1 cellular context compared by ENCODE assay signal in genomic region chr16:57145046-57145963, GRCh38.
A peak's percentile ranks its signal among the peaks of the same experiment; 100 is the strongest.
TF ChIP-seq lines count a peak whose summit lies in the region.

No MANE protein-coding gene starts in this region.

TF ChIP-seq in K562, 482 proteins besides CTCF, POLR2A, EP300 and RAD21 (continued from another document and continues in another):
- no peak for TF ChIP-seq ZNF518B (CRISPR knock-in tag; IDR thresholded peaks at IDR 0.05)
- TF ChIP-seq MTA2 (IDR thresholded peaks at IDR 0.05; ENCODE audit: low read depth) = no peak
- TF ChIP-seq ARID1B (IDR thresholded peaks at IDR 0.05) = peak; percentile 18; the same call in 1 of the 2 replicates
- no peak for TF ChIP-seq ZBTB26 (CRISPR knock-in tag; IDR thresholded peaks at IDR 0.05)
- TF ChIP-seq ZNF263 (CRISPR knock-in tag; IDR thresholded peaks at IDR 0.05; ENCODE audit: borderline replicate concordance) = peak; percentile 22; the same call in 1 of the 2 replicates
- no peak for TF ChIP-seq GABPB1 (CRISPR knock-in tag; IDR thresholded peaks at IDR 0.05)
- TF ChIP-seq MTA3 (IDR thresholded peaks at IDR 0.05; ENCODE audit: borderline replicate concordance) = 0 out of 2 replicates have a peak, but pooled peaks have one; percentile 29
- no peak for TF ChIP-seq ZNF57 (CRISPR knock-in tag; IDR thresholded peaks at IDR 0.05)
- no peak for TF ChIP-seq KLF16 (IDR thresholded peaks at IDR 0.05)
- TF ChIP-seq LARP7 (IDR thresholded peaks at IDR 0.05) = no peak
- TF ChIP-seq MGA (IDR thresholded peaks at IDR 0.05) = no peak
- no peak for TF ChIP-seq ZNF407 (IDR thresholded peaks at IDR 0.05; ENCODE audit: low read depth)
- no peak for TF ChIP-seq ATF3 (IDR thresholded peaks at IDR 0.05)
- no peak for TF ChIP-seq ATF3 (CRISPR knock-in tag; conservative IDR thresholded peaks at IDR 0.05)
- peak; percentile 82 for TF ChIP-seq NR2C1 (IDR thresholded peaks at IDR 0.05)
- peak; percentile 80; the same call in 1 of the 2 replicates for TF ChIP-seq NR2C1 (tag; IDR thresholded peaks at IDR 0.05)
